ENCODE assay signal across 8 cellular contexts in genomic region chr3:49017646-49017977, GRCh38. TPM values are rescaled to one million over a fixed set of nuclear protein-coding genes. Genes with fewer than 3 reads are reported as not detected.
DNase-seq lines count a peak whose midpoint lies in the region; ATAC-seq lines count a peak whose summit lies in the region.

No MANE protein-coding gene starts in this region.

- H3K27ac ChIP-seq in ectodermal cell (ENCODE audit: insufficient read depth, low read depth, low read length, poor library complexity, severe bottlenecking) (no peak overlapping the region), neuronal stem cell (replicated peaks; ENCODE audit: low read length) (no peak overlapping the region)

- peak overlapping the region; percentile 71 for H2BK5ac ChIP-seq in neuronal stem cell (ENCODE audit: low read length)

- no peak overlapping the region for H3K14ac ChIP-seq in neuronal stem cell (ENCODE audit: low read length)

- no peak overlapping the region for H4K91ac ChIP-seq in neuronal stem cell (ENCODE audit: low read depth, low read length, poor library complexity)

- ATAC-seq in HG03108 (IDR thresholded peaks at IDR 0.05; ENCODE audit: unreplicated experiment) = no peak
- no peak for ATAC-seq in HG02610 (IDR thresholded peaks at IDR 0.05; ENCODE audit: unreplicated experiment)

- H3K9me3 ChIP-seq in ES-I3 (ENCODE audit: control insufficient read depth, insufficient read depth, low read length) = no peaks in the 10 kb centered on the region
- no peaks in the 10 kb centered on the region for H3K9me3 ChIP-seq in ectodermal cell (ENCODE audit: control insufficient read depth, low read length)
- H3K9me3 ChIP-seq in neuronal stem cell (replicated peaks in 1 of 2; ENCODE audit: control insufficient read depth in 2 of 2, insufficient read depth in 1 of 2, low read depth in 1 of 2, low read length in 2 of 2) = no peaks in the 10 kb centered on the region

- 13 to 14% methylated on average over 21 of the region's 21 CpGs for WGBS in ectodermal cell, 2 experiments
- no CpG with 5 or more reads among the region's 21 CpGs for WGBS in neuronal stem cell (ENCODE audit: extremely low coverage in 2 of 2, insufficient read length in 2 of 2, insufficient replicate concordance in 1 of 2), 2 donors

- DNase-seq in NOMO-1 treated with DMSO at 0.1 percent for 48 hours (lab: John Stamatoyannopoulos, UW; ENCODE audit: unreplicated experiment) = peak; percentile 41
- DNase-seq in neuronal stem cell (ENCODE audit: low spot score) = no peak
- DNase-seq in SHP77 treated with DMSO at 0.1 percent for 48 hours (lab: John Stamatoyannopoulos, UW) = no peak
- DNase-seq in stimulated activated CD4-positive, alpha-beta T cell treated with anti-CD3 and anti-CD28 coated beads, Interleukin-12 subunit alpha, Interleukin-12 subunit beta, amount 100 ng/mL, for 4 hours = no peak

- H3K23ac ChIP-seq in neuronal stem cell (ENCODE audit: low read depth, low read length, poor library complexity) = peak overlapping the region; percentile 97

- H3K27me3 ChIP-seq in ectodermal cell (ENCODE audit: control insufficient read depth, insufficient read depth, low read length, poor library complexity, severe bottlenecking) (no peaks in the 10 kb centered on the region), neuronal stem cell (ENCODE audit: control insufficient read depth in 3 of 3, insufficient read depth in 3 of 3, low read depth in 1 of 3, low read length in 3 of 3) (no peaks in the 10 kb centered on the region)

- H3K4me2 ChIP-seq in neuronal stem cell (ENCODE audit: insufficient read depth, low read length, poor library complexity, severe bottlenecking) = peak overlapping the region; percentile 71

- peak overlapping the region; percentile 73 for H2AK5ac ChIP-seq in neuronal stem cell (ENCODE audit: low read depth, low read length)

- H3K9ac ChIP-seq in ES-I3 (ENCODE audit: low read depth, low read length) (peak overlapping the region; percentile 61), neuronal stem cell (ENCODE audit: low read depth, low read length, poor library complexity) (peak overlapping the region; percentile 95)

- H3K79me1 ChIP-seq in neuronal stem cell (ENCODE audit: low read depth, low read length) = peaks cover 30% of the 10 kb centered on the region

- H3K4me1 ChIP-seq in ES-I3 (ENCODE audit: insufficient read depth, low read length) = peaks cover 5% of the 10 kb centered on the region; the same call in 1 of the 2 replicates
- peaks cover 9% of the 10 kb centered on the region for H3K4me1 ChIP-seq in ectodermal cell (ENCODE audit: control insufficient read depth, insufficient read depth, low read length)
- peaks cover 16% of the 10 kb centered on the region in 2 donors for H3K4me1 ChIP-seq in neuronal stem cell (ENCODE audit: control insufficient read depth in 2 of 2, insufficient read depth in 1 of 2, low read depth in 1 of 2, low read length in 2 of 2)

- no peaks in the 10 kb centered on the region for H3K36me3 ChIP-seq in ES-I3 (ENCODE audit: insufficient read depth, low read length)
- H3K36me3 ChIP-seq in ectodermal cell (ENCODE audit: control insufficient read depth, insufficient read depth, low read length) = peaks cover 33% of the 10 kb centered on the region
- H3K36me3 ChIP-seq in neuronal stem cell (replicated peaks in 1 of 2; ENCODE audit: control insufficient read depth in 2 of 2, insufficient read depth in 2 of 2, low read length in 2 of 2) = peaks cover 42 to 48% of the 10 kb centered on the region in 2 donors

- H3K4me3 ChIP-seq in ectodermal cell (ENCODE audit: insufficient read depth, low read depth, low read length) (peak overlapping the region; percentile 90), neuronal stem cell (ENCODE audit: low read length in 2 of 2) (peak overlapping the region; percentile 91 to 98)

- no peak overlapping the region for H2BK12ac ChIP-seq in neuronal stem cell (ENCODE audit: low read length)

- H3K18ac ChIP-seq in neuronal stem cell (ENCODE audit: low read length) = peak overlapping the region; percentile 13

- H3K4ac ChIP-seq in neuronal stem cell (ENCODE audit: low read length) = no peak overlapping the region

- peak overlapping the region; percentile 92 for H2AFZ ChIP-seq in neuronal stem cell (ENCODE audit: low read length)

- peak overlapping the region; percentile 63 for H2BK15ac ChIP-seq in neuronal stem cell (ENCODE audit: low read length)

- no peak overlapping the region for H4K8ac ChIP-seq in neuronal stem cell (ENCODE audit: low read depth, low read length)

- no peak overlapping the region for H2BK120ac ChIP-seq in neuronal stem cell (ENCODE audit: low read depth, low read length)

RNA-seq across cellular contexts. Expression of gene DALRD3, which starts 0.8 kb away (rescaled TPM):
- polyA plus RNA-seq in ectodermal cell (2013, experiment 1 of 4) = 37.2 TPM
- 41.1 TPM for polyA plus RNA-seq in ectodermal cell (2013, experiment 2 of 4)
- 38.4 TPM for polyA plus RNA-seq in ectodermal cell (2013, experiment 3 of 4)
- 49.5 TPM for polyA plus RNA-seq in ectodermal cell (2013, experiment 4 of 4)
- polyA plus RNA-seq in neuronal stem cell (2013, experiment 1 of 2) = 39.9 TPM
- 41.4 TPM for polyA plus RNA-seq in neuronal stem cell (2013, experiment 2 of 2)

RNA-seq across cellular contexts. Expression of gene NDUFAF3, which starts 4.3 kb away (rescaled TPM):
- 19.2 TPM for polyA plus RNA-seq in ectodermal cell (2013, experiment 1 of 4)
- polyA plus RNA-seq in ectodermal cell (2013, experiment 2 of 4) = 22.3 TPM
- polyA plus RNA-seq in ectodermal cell (2013, experiment 3 of 4) = 21.8 TPM
- polyA plus RNA-seq in ectodermal cell (2013, experiment 4 of 4) = 29.1 TPM
- 57.2 TPM for polyA plus RNA-seq in neuronal stem cell (2013, experiment 1 of 2)
- polyA plus RNA-seq in neuronal stem cell (2013, experiment 2 of 2) = 56.0 TPM

RNA-seq across cellular contexts. Expression of gene WDR6, which starts 10.4 kb away (rescaled TPM):
- polyA plus RNA-seq in ectodermal cell (2013, experiment 1 of 4) = 202 TPM
- polyA plus RNA-seq in ectodermal cell (2013, experiment 2 of 4) = 233 TPM
- 164 TPM for polyA plus RNA-seq in ectodermal cell (2013, experiment 3 of 4)
- 186 TPM for polyA plus RNA-seq in ectodermal cell (2013, experiment 4 of 4)
- 80.4 TPM for polyA plus RNA-seq in neuronal stem cell (2013, experiment 1 of 2)
- polyA plus RNA-seq in neuronal stem cell (2013, experiment 2 of 2) = 80.3 TPM

RNA-seq across cellular contexts. Expression of gene IMPDH2, which starts 11.6 kb away (rescaled TPM):
- polyA plus RNA-seq in ectodermal cell (2013, experiment 1 of 4) = 330 TPM
- 332 TPM for polyA plus RNA-seq in ectodermal cell (2013, experiment 2 of 4)
- 252 TPM for polyA plus RNA-seq in ectodermal cell (2013, experiment 3 of 4)
- polyA plus RNA-seq in ectodermal cell (2013, experiment 4 of 4) = 258 TPM
- polyA plus RNA-seq in neuronal stem cell (2013, experiment 1 of 2) = 290 TPM
- 282 TPM for polyA plus RNA-seq in neuronal stem cell (2013, experiment 2 of 2)

RNA-seq across cellular contexts. Expression of gene P4HTM, which starts 27.6 kb away (rescaled TPM):
- polyA plus RNA-seq in ectodermal cell (2013, experiment 1 of 4) = 30.0 TPM
- polyA plus RNA-seq in ectodermal cell (2013, experiment 2 of 4) = 33.6 TPM
- polyA plus RNA-seq in ectodermal cell (2013, experiment 3 of 4) = 33.2 TPM
- 40.7 TPM for polyA plus RNA-seq in ectodermal cell (2013, experiment 4 of 4)
- 29.0 TPM for polyA plus RNA-seq in neuronal stem cell (2013, experiment 1 of 2)
- 25.5 TPM for polyA plus RNA-seq in neuronal stem cell (2013, experiment 2 of 2)
